Comparison of ENCODE assay signal across 31 cellular contexts in genomic region chr2:14047491-14047890, GRCh38.
"Had no signal": no experiment of that assay in that cellular context is flagged by ENCODE, and none has a peak within 500 bp of the region (broad histone marks: within the 10 kb centered on the region; RNA-seq: fewer than 3 reads in every experiment).

No MANE protein-coding gene starts in this region.

- H3K27me3 ChIP-seq: adrenal gland, ascending aorta, body of pancreas, brain microvascular endothelial cell, breast epithelium, cardiac muscle cell had no signal

- H3K36me3 ChIP-seq: adrenal gland, ascending aorta, brain microvascular endothelial cell, cardiac muscle cell had no signal

- H3K4me3 ChIP-seq: adrenal gland, ascending aorta, body of pancreas, breast epithelium, cardiac muscle cell had no signal

- H3K9me3 ChIP-seq: adrenal gland, ascending aorta, body of pancreas, breast epithelium had no signal

- H3K27ac ChIP-seq: adrenal gland, ascending aorta, body of pancreas, brain microvascular endothelial cell, breast epithelium, cardiac muscle cell had no signal

- H3K4me1 ChIP-seq: adrenal gland, ascending aorta, body of pancreas, breast epithelium had no signal

- DNase-seq: activated effector memory CD4-positive, alpha-beta T cell treated with anti-CD3 and anti-CD28 coated beads, Interleukin-2, amount 50 U/mL, for 16 hours; activated effector memory CD4-positive, alpha-beta T cell treated with Interleukin-2 at 50 U/mL for 16 hours; activated gamma-delta T cell; activated gamma-delta T cell treated with Interleukin-2 at 50 U/mL for 16 hours; activated naive CD4-positive, alpha-beta T cell; activated naive CD4-positive, alpha-beta T cell treated with anti-CD3 and anti-CD28 coated beads for 36 hours; activated naive CD4-positive, alpha-beta T cell treated with anti-CD3 and anti-CD28 coated beads, Interleukin-2, amount 10 ng/mL, durations not matched to agents 7 days and 5 days; activated naive CD4-positive, alpha-beta T cell treated with anti-CD3 and anti-CD28 coated beads, Interleukin-2, amount 50 U/mL, for 16 hours; activated naive CD4-positive, alpha-beta T cell treated with Interleukin-2 at 50 U/mL for 16 hours; activated naive CD8-positive, alpha-beta T cell treated with anti-CD3 and anti-CD28 coated beads for 36 hours; activated naive CD8-positive, alpha-beta T cell treated with anti-CD3 and anti-CD28 coated beads, Interleukin-2, amount 10 ng/mL, durations not matched to agents 7 days and 5 days; activated naive CD8-positive, alpha-beta T cell treated with anti-CD3 and anti-CD28 coated beads, Interleukin-2, amount 50 U/mL, for 24 hours; activated T-cell treated with anti-CD3 and anti-CD28 coated beads, Interleukin-2, amount 50 U/mL, for 24 hours; activated T-cell treated with anti-CD3 and anti-CD28 coated beads, Interleukin-2, amount 50 U/mL, for 4 hours; activated T-cell treated with anti-CD3 and anti-CD28 coated beads, Interleukin-2, amount 50 U/mL, for 48 hours; activated T-cell treated with anti-CD3 and anti-CD28 coated beads, Interleukin-2, amount 50 U/mL, for 72 hours; adrenal gland; amniotic stem cell; amygdala; anterior cingulate cortex; aorta; body of pancreas; brain microvascular endothelial cell; caudate nucleus; central memory CD4-positive, alpha-beta T cell; cerebellar nuclear complex had no signal

- ATAC-seq: activated naive CD4-positive, alpha-beta T cell treated with anti-CD3 and anti-CD28 coated beads, Interleukin-2, amount 50 U/mL, for 72 hours; activated naive CD8-positive, alpha-beta T cell treated with anti-CD3 and anti-CD28 coated beads, Interleukin-2, amount 50 U/mL, for 24 hours; activated T-cell treated with anti-CD3 and anti-CD28 coated beads, Interleukin-2, amount 50 U/mL, for 4 hours; activated T-cell treated with anti-CD3 and anti-CD28 coated beads, Interleukin-2, amount 50 U/mL, for 72 hours; activated T-helper 17 cell treated with anti-CD3 and anti-CD28 coated beads, Interleukin-2, amount 50 U/mL, for 72 hours; body of pancreas had no signal
